8 cellular contexts compared by ENCODE assay signal in the genomic region with DNA sequence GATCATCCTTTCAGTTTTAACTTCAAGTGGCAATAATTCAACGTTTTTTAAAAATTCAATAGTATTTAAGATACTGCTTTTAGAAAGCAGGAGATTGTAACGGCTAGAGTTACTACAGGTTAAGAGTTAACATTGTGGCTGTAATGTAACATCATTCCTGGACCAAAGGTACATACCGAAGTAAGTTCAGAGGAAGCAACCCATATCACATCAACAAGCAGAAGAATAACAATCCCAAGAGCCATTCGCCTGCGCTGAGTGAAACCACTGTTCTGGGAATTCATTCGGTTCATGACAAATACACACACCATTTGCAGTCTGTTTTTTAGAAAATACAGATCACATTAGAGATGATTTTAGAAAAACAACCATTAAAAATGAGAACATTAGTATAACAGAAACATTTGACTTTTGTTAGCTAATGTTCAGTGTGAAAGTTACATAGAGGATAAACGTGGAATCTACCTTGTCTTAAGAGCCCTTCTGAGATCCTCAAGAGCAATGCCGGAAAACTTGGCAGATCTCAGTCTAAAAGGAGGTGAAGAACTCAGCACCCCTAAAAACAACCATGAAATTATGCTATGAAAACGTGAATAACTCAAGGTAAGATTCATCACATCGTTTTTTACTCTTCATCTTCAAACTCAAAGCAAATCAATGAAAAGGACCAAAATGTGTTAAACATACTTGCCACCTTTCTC. TPM values are rescaled to one million over a fixed set of nuclear protein-coding genes. Genes with fewer than 3 reads are reported as not detected.
DNase-seq lines count a peak whose midpoint lies in the region; ATAC-seq, FAIRE-seq and TF ChIP-seq lines count a peak whose summit lies in the region.

No MANE protein-coding gene starts in this region.

- H3K9me3 ChIP-seq in OCI-LY3 (ENCODE audit: insufficient read depth, low read length) (no peaks in the 10 kb centered on the region), endothelial cell of umbilical vein (replicated peaks; ENCODE audit: control insufficient read depth, insufficient read depth, low read length) (no peaks in the 10 kb centered on the region), neutrophil (no peaks in the 10 kb centered on the region)

- no peak for ATAC-seq in HG02852 (IDR thresholded peaks at IDR 0.05; ENCODE audit: unreplicated experiment)
- ATAC-seq in HG03520 (IDR thresholded peaks at IDR 0.05; ENCODE audit: unreplicated experiment), result no peak

- TSS peak; percentile 33 for BruUV-seq in endothelial cell of umbilical vein (replicated peaks; lab: Mats Ljungman, UMichigan)

- no peaks in the 10 kb centered on the region for H3K9me1 ChIP-seq in endothelial cell of umbilical vein (replicated peaks; ENCODE audit: control insufficient read depth, extremely low read depth, insufficient read depth, low read length)

- no peak for TF ChIP-seq POLR2A in endothelial cell of umbilical vein (IDR thresholded peaks at IDR 0.05; ENCODE audit: low read depth, low read length)

- DNase-seq in endothelial cell of umbilical vein (ENCODE audit: low read depth, low spot score) (peak; percentile 34), NCI-H187 treated with DMSO at 0.1 percent for 48 hours (lab: John Stamatoyannopoulos, UW) (no peak)
- DNase-seq in stimulated activated CD4-positive, alpha-beta T cell treated with anti-CD3 and anti-CD28 coated beads, Interleukin-4, amount 100 ng/mL, for 24 hours, result no peak

- intact Hi-C loops in endothelial cell of umbilical vein (cut with micrococcal nuclease), result loop anchor here (1.0 to 5.0 kb wide), 3 partner anchors 41 to 212 kb away; no protein-coding TSS in a partner anchor

- TF ChIP-seq CTCF in OCI-LY3 (IDR thresholded peaks at IDR 0.05; ENCODE audit: low read depth, low read length) (no peak), endothelial cell of umbilical vein (IDR thresholded peaks at IDR 0.05; ENCODE audit: extremely low read depth in 1 of 2, insufficient read depth in 1 of 2, low read depth in 1 of 2, low read length in 2 of 2) (no peak), neutrophil (IDR thresholded peaks at IDR 0.05) (no peak)

- no peaks in the 10 kb centered on the region for H3K27me3 ChIP-seq in OCI-LY3 (ENCODE audit: low read depth, low read length)
- H3K27me3 ChIP-seq in endothelial cell of umbilical vein (ENCODE audit: control insufficient read depth in 2 of 2, insufficient read depth in 2 of 2, low read length in 2 of 2), result no peaks in the 10 kb centered on the region
- no peaks in the 10 kb centered on the region for H3K27me3 ChIP-seq in neutrophil

- dilution Hi-C loops in endothelial cell of umbilical vein (cut with MboI; ENCODE audit: extremely low pct_ligation_motif_present, low sequenced_read_pairs), result no loop called here

- peak overlapping the region; percentile 92 for H3K9ac ChIP-seq in OCI-LY3 (ENCODE audit: low read length)
- peak overlapping the region; percentile 85 for H3K9ac ChIP-seq in endothelial cell of umbilical vein (replicated peaks; ENCODE audit: extremely low read depth, insufficient read depth, low read length)

- 0 out of 2 replicates have a peak, but pooled peaks cover 3% of the 10 kb centered on the region for H4K20me1 ChIP-seq in OCI-LY3 (ENCODE audit: insufficient read depth, low read length)
- no peaks in the 10 kb centered on the region for H4K20me1 ChIP-seq in endothelial cell of umbilical vein (replicated peaks; ENCODE audit: control insufficient read depth, extremely low read depth, insufficient read depth, low read length)

- peaks cover 22% of the 10 kb centered on the region for H3K79me2 ChIP-seq in OCI-LY3 (ENCODE audit: low read length)
- H3K79me2 ChIP-seq in endothelial cell of umbilical vein (ENCODE audit: control insufficient read depth, insufficient read depth, low read length), result peaks cover 29% of the 10 kb centered on the region

- POLR2A ChIA-PET in endothelial cell of umbilical vein (lab: Charles Lee), result interaction anchor here (1.2 kb wide), 1 partner anchor 135 kb away, joined by 3 read pairs; a partner anchor contains a TSS

- H3K4me1 ChIP-seq in OCI-LY3 (ENCODE audit: low read length) (peaks cover 29% of the 10 kb centered on the region), endothelial cell of umbilical vein (ENCODE audit: control insufficient read depth, extremely low read depth, insufficient read depth, low read length) (peaks cover 19% of the 10 kb centered on the region), neutrophil (ENCODE audit: control insufficient read depth in 1 of 2, insufficient read depth in 1 of 2, low read depth in 1 of 2, low read length in 1 of 2) (peaks cover 32% of the 10 kb centered on the region in 2 experiments)

- peak overlapping the region; percentile 82 for H3K4me2 ChIP-seq in OCI-LY3 (ENCODE audit: low read length)
- H3K4me2 ChIP-seq in endothelial cell of umbilical vein (ENCODE audit: insufficient read depth, low read length), result peak overlapping the region; percentile 91

- H3K27ac ChIP-seq in OCI-LY3 (ENCODE audit: low read length) (no peak overlapping the region), endothelial cell of umbilical vein (ENCODE audit: insufficient read depth, low read depth, low read length) (peak overlapping the region; percentile 7), neutrophil (peak overlapping the region; percentile 95)

- CTCF ChIA-PET in endothelial cell of umbilical vein (lab: Charles Lee), result interaction anchor here (1.0 kb wide), 2 partner anchors 192 to 204 kb away, joined by 3 read pairs; no protein-coding TSS in a partner anchor

- FAIRE-seq in endothelial cell of umbilical vein (lab: Jason Lieb, UNC), result no peak

- H3K4me3 ChIP-seq in GM08714 (ENCODE audit: low read length) (peak overlapping the region; percentile 99), OCI-LY3 (ENCODE audit: low read length) (peak overlapping the region; percentile 97), endothelial cell of umbilical vein (replicated peaks in 1 of 3; ENCODE audit: insufficient read depth in 1 of 3, low read depth in 1 of 3, low read length in 3 of 3) (peak overlapping the region; percentile 91 to 97 (median 96)), neutrophil (ENCODE audit: low read depth in 1 of 2, low read length in 1 of 2) (peak overlapping the region; percentile 94 to 95)

- H3K36me3 ChIP-seq in OCI-LY3 (replicated peaks; ENCODE audit: low read depth, low read length) (peaks cover 17% of the 10 kb centered on the region), endothelial cell of umbilical vein (ENCODE audit: control insufficient read depth in 2 of 2, extremely low read depth in 1 of 2, insufficient read depth in 2 of 2, low read length in 2 of 2) (peaks cover 0 to 4% of the 10 kb centered on the region in 2 experiments), neutrophil (peaks cover 17% of the 10 kb centered on the region)

- H2AFZ ChIP-seq in OCI-LY3 (ENCODE audit: low read depth, low read length), result no peak overlapping the region
- peak overlapping the region; percentile 86 for H2AFZ ChIP-seq in endothelial cell of umbilical vein (ENCODE audit: low read depth, low read length)

TF ChIP-seq in endothelial cell of umbilical vein, 7 proteins besides CTCF, POLR2A, EP300 and RAD21:
- TF ChIP-seq FOS (IDR thresholded peaks at IDR 0.05; ENCODE audit: borderline replicate concordance, insufficient read depth, low read length) (no peak), EZH2 (IDR thresholded peaks at IDR 0.05; ENCODE audit: borderline replicate concordance, low read depth, low read length, severe bottlenecking) (no peak), MYC (IDR thresholded peaks at IDR 0.05; ENCODE audit: low read depth, low read length) (no peak), JUN (IDR thresholded peaks at IDR 0.05; ENCODE audit: borderline replicate concordance, insufficient read depth, insufficient read length, low read depth) (no peak), POLR2AphosphoS5 (IDR thresholded peaks at IDR 0.05; ENCODE audit: insufficient read depth, low read depth, low read length) (no peak), GATA2 (IDR thresholded peaks at IDR 0.05; ENCODE audit: insufficient read depth, insufficient read length, low read depth, low read length) (no peak)
- TF ChIP-seq, protein P1, sequence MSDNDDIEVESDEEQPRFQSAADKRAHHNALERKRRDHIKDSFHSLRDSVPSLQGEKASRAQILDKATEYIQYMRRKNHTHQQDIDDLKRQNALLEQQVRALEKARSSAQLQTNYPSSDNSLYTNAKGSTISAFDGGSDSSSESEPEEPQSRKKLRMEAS (IDR thresholded peaks at IDR 0.05; ENCODE audit: insufficient read depth, insufficient read length), result no peak

RNA-seq across cellular contexts. Expression of a gene that starts 1.3 kb away (rescaled TPM):
- total RNA-seq in endothelial cell of umbilical vein, result 46.6 and 51.1 TPM in 2 replicates
- polyA plus RNA-seq in endothelial cell of umbilical vein, result 18.3 and 22.4 TPM in 2 replicates
- polyA plus RNA-seq in endothelial cell of umbilical vein (2011; cell fraction: cytosol; rRNA removed), result 18.3 and 19.0 TPM in 2 replicates
- polyA plus RNA-seq in endothelial cell of umbilical vein (2011; cell fraction: nucleus; rRNA removed), result 25.2 and 26.3 TPM in 2 replicates
- 23.6 and 33.6 TPM in 2 replicates for polyA plus RNA-seq in endothelial cell of umbilical vein (2012)
- polyA minus RNA-seq in endothelial cell of umbilical vein, result 60.1 and 70.3 TPM in 2 replicates
- polyA minus RNA-seq in endothelial cell of umbilical vein (2011; cell fraction: cytosol; rRNA and poly(A)+ RNA removed), result 38.3 TPM
- 65.6 and 97.3 TPM in 2 replicates for polyA minus RNA-seq in endothelial cell of umbilical vein (2011; cell fraction: nucleus; rRNA and poly(A)+ RNA removed)
